ENCODE assay signal across 8 cellular contexts in the genomic region with DNA sequence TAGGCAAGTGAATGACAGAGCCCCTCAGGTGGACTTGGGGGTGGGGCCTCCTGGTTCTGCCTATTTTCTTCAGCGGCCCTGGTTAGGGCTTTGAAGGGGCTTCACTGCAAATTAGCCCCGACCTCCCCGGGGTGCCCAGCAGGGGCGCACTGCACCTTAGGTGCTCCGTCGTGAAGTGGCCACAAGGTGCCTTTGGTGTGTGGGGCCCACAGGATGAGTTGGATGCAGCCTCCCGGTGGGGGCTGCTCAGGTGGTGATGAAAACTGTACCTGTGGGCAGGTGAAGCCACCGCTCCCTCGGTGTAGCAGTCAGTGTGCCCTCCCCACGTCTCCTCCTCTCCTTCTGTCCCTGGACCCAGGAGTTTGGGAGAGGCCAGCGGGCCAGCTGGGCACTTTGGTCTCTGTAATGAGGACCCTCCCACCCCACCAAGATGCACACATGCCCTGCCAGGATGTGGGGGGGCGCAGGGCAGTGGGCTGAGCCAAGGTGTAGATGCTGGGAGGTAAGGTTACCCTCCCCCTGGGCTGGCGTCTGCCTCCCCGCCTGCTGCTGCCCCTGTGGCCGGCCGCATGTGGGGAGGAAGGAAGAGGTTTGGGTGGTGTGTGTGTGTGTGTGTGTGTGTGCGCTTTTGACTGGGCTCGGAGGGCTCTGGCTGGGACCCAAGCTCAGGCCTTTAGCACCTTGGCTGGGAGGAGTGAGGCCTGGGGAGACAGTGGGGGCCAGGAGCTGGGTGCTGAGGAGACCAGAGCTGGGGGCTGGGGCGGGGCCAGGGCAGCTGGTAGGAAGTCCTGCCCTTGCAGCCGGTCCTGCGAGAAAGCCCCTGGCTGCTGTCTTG. TPM values are rescaled to one million over a fixed set of nuclear protein-coding genes. Genes with fewer than 3 reads are reported as not detected.
DNase-seq lines count a peak whose midpoint lies in the region; ATAC-seq and TF ChIP-seq lines count a peak whose summit lies in the region.

No MANE protein-coding gene starts in this region.

- H3K27me3 ChIP-seq in prostate gland (replicated peaks; ENCODE audit: insufficient read depth) = no peaks in the 10 kb centered on the region

- no peak for TF ChIP-seq POLR2A in prostate gland (IDR thresholded peaks at IDR 0.05)

- H3K27me3 Mint-ChIP-seq in T-helper 17 cell = no peaks in the 10 kb centered on the region
- no peaks in the 10 kb centered on the region for H3K27me3 Mint-ChIP-seq in effector memory CD8-positive, alpha-beta T cell

- H3K9me3 ChIP-seq in T-helper 17 cell (ENCODE audit: control insufficient read depth, low read length, poor library complexity, severe bottlenecking) = no peaks in the 10 kb centered on the region
- H3K9me3 ChIP-seq in prostate gland = no peaks in the 10 kb centered on the region

- WGBS in prostate gland = 48% methylated on average over 21 of the region's 21 CpGs

- no peaks in the 10 kb centered on the region for H3K9me3 Mint-ChIP-seq in effector memory CD8-positive, alpha-beta T cell

- peaks cover 19% of the 10 kb centered on the region for H3K4me1 Mint-ChIP-seq in T-helper 17 cell
- peaks cover 31 to 35% of the 10 kb centered on the region in 2 donors for H3K4me1 Mint-ChIP-seq in effector memory CD8-positive, alpha-beta T cell (ENCODE audit: low read depth in 2 of 2)

- H3K27ac ChIP-seq in prostate gland = peak overlapping the region; percentile 30 to 87

- ATAC-seq in T-helper 17 cell (peak; percentile 75), HG02970 (IDR thresholded peaks at IDR 0.05; ENCODE audit: low FRiP score, unreplicated experiment) (no peak), GM18858 (IDR thresholded peaks at IDR 0.05; ENCODE audit: unreplicated experiment) (no peak)
- ATAC-seq in effector memory CD8-positive, alpha-beta T cell (replicated peaks) = peak; percentile 84

- intact Hi-C loops in prostate gland (cut with DNase I) = no loop called here

- peaks cover 48% of the 10 kb centered on the region for H3K4me1 ChIP-seq in prostate gland (replicated peaks)

- peak overlapping the region; percentile 78 for H3K4me3 Mint-ChIP-seq in T-helper 17 cell
- H3K4me3 Mint-ChIP-seq in effector memory CD8-positive, alpha-beta T cell = peak overlapping the region; percentile 86 to 87

- no peaks in the 10 kb centered on the region for H3K36me3 Mint-ChIP-seq in T-helper 17 cell (ENCODE audit: low read depth)
- H3K36me3 Mint-ChIP-seq in effector memory CD8-positive, alpha-beta T cell (ENCODE audit: insufficient read depth) = peaks cover 27% of the 10 kb centered on the region

- H3K27ac Mint-ChIP-seq in T-helper 17 cell = peak overlapping the region; percentile 81
- peak overlapping the region; percentile 96 for H3K27ac Mint-ChIP-seq in effector memory CD8-positive, alpha-beta T cell

- peak in 2 of 4 experiments; percentile 9 to 28 for TF ChIP-seq CTCF in prostate gland (IDR thresholded peaks at IDR 0.05)

- H3K36me3 ChIP-seq in prostate gland = no peaks in the 10 kb centered on the region

- DNase-seq in GM19238 (ENCODE audit: insufficient read length, low spot score) (peak; percentile 51), T-helper 17 cell (peak; percentile 31 to 36 (median 36)), prostate gland (ENCODE audit: low spot score) (no peak), NCI-H2107 (lab: John Stamatoyannopoulos, UW) (no peak), EL (no peak)
- DNase-seq in effector memory CD8-positive, alpha-beta T cell = peak; percentile 71 to 77 (median 76)

- no peak overlapping the region for H3K4me3 ChIP-seq in prostate gland

RNA-seq across cellular contexts. Expression of gene RXRA, which starts 55.6 kb away (rescaled TPM):
- total RNA-seq in T-helper 17 cell = 10 to 100 TPM in 1 of 2 donors, 1 to 10 TPM in 1; 7.5 to 10.6 TPM
- 10 to 100 TPM; 69.5 to 84.1 TPM for total RNA-seq in prostate gland

Comparison
In these comparisons a context has a peak if more than half of its experiments do, and no peak if none do; other contexts are left out.
1. DNase-seq: peak in GM19238 (single experiment), T-helper 17 cell (3 of 3) and effector memory CD8-positive, alpha-beta T cell (3 of 3); none in prostate gland (single experiment), NCI-H2107 (single experiment) and EL (single experiment).
2. ATAC-seq: peak in T-helper 17 cell (single experiment) and effector memory CD8-positive, alpha-beta T cell (single experiment); none in HG02970 (single experiment) and GM18858 (single experiment).
3. RNA of gene RXRA, which starts 55.6 kb away (total RNA-seq): 69.5 to 84.1 TPM in prostate gland; 7.5 to 10.6 TPM in T-helper 17 cell; every median in the first group is over 4 times any median in the second.